Comparison of ENCODE assay signal across 8 cellular contexts in the genomic region with DNA sequence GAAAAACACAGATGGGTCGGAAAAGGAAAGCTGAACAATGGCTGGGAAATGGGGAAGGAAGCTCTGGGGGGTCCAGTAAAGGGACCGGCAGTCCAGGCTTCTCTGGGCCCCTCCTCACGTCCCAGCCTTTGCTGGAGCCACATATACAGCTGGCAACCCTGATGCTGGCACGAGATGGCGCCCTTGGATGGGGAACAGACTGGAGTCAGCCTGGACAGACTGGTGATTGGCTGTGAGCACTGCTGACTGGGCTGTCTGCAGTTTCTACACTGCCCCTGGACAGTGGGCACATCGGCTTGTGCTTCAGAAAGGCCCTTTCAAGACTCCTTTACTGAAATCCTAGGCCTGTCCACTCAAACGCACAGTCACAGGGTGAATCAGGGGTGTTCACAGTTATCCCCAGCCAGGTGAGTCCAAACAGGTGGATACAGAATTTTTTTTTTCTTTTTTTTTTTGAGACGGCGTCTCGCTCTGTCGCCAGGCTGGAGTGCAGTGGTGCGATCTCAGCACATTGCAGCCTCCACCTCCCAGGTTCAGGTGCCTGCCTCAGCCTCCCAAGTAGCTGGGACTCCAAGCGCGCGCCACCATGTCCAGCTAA. TPM values are rescaled to one million over a fixed set of nuclear protein-coding genes. Genes with fewer than 3 reads are reported as not detected.
DNase-seq lines count a peak whose midpoint lies in the region; ATAC-seq and TF ChIP-seq lines count a peak whose summit lies in the region.

No MANE protein-coding gene starts in this region.

- H3K27me3 Mint-ChIP-seq in CD4-positive, alpha-beta T cell: peaks cover 62% of the 10 kb centered on the region
- H3K27me3 Mint-ChIP-seq in stimulated activated memory B cell treated with anti-CD40 and anti-IgM and Interleukin-4, amounts not matched to agents 10 μg/mL and 1 μg/mL and 100 μg/mL, for 72 hours: peaks cover 56% of the 10 kb centered on the region

- no peak for TF ChIP-seq CTCF in CD4-positive, alpha-beta T cell (IDR thresholded peaks at IDR 0.05)
- TF ChIP-seq CTCF in epithelial cell of esophagus (IDR thresholded peaks at IDR 0.05; ENCODE audit: insufficient read depth, low read depth, low read length, missing control alignments): peak; percentile 89

- H3K4me3 Mint-ChIP-seq in CD4-positive, alpha-beta T cell: no peak overlapping the region
- no peak overlapping the region for H3K4me3 Mint-ChIP-seq in stimulated activated memory B cell treated with anti-CD40 and anti-IgM and Interleukin-4, amounts not matched to agents 10 μg/mL and 1 μg/mL and 100 μg/mL, for 72 hours

- no peaks in the 10 kb centered on the region for H3K9me3 ChIP-seq in CD4-positive, alpha-beta T cell (ENCODE audit: control insufficient read depth, low read length)

- no peak overlapping the region for H3K27ac ChIP-seq in CD4-positive, alpha-beta T cell (ENCODE audit: low read depth, low read length)

- peaks cover 4% of the 10 kb centered on the region for H3K4me1 Mint-ChIP-seq in CD4-positive, alpha-beta T cell (ENCODE audit: low read depth)
- H3K4me1 Mint-ChIP-seq in stimulated activated memory B cell treated with anti-CD40 and anti-IgM and Interleukin-4, amounts not matched to agents 10 μg/mL and 1 μg/mL and 100 μg/mL, for 72 hours: peaks cover 24% of the 10 kb centered on the region

- no peaks in the 10 kb centered on the region for H3K36me3 Mint-ChIP-seq in CD4-positive, alpha-beta T cell (ENCODE audit: low read depth)
- no peaks in the 10 kb centered on the region for H3K36me3 Mint-ChIP-seq in stimulated activated memory B cell treated with anti-CD40 and anti-IgM and Interleukin-4, amounts not matched to agents 10 μg/mL and 1 μg/mL and 100 μg/mL, for 72 hours

- DNase-seq in CD4-positive, alpha-beta T cell: peak; percentile 14 to 54 (median 34)
- DNase-seq in HPDE6-E6E7 (ENCODE audit: extremely low spot score) (peak; percentile 88), NCI-H82 (lab: John Stamatoyannopoulos, UW) (peak; percentile 91), epithelial cell of esophagus (ENCODE audit: low read depth) (peak; percentile 82), mucosa of gallbladder (ENCODE audit: low spot score) (peak; percentile 84)
- peak; percentile 70 for DNase-seq in activated CD8-positive, alpha-beta memory T cell treated with anti-CD3 and anti-CD28 coated beads for 24 hours

- no peaks in the 10 kb centered on the region for H3K9me3 Mint-ChIP-seq in CD4-positive, alpha-beta T cell
- H3K9me3 Mint-ChIP-seq in stimulated activated memory B cell treated with anti-CD40 and anti-IgM and Interleukin-4, amounts not matched to agents 10 μg/mL and 1 μg/mL and 100 μg/mL, for 72 hours: no peaks in the 10 kb centered on the region

- H3K27ac Mint-ChIP-seq in CD4-positive, alpha-beta T cell: no peak overlapping the region
- H3K27ac Mint-ChIP-seq in stimulated activated memory B cell treated with anti-CD40 and anti-IgM and Interleukin-4, amounts not matched to agents 10 μg/mL and 1 μg/mL and 100 μg/mL, for 72 hours: no peak overlapping the region

- CTCF ChIA-PET in CD4-positive, alpha-beta T cell (lab: Charles Lee): interaction anchor here (0.6 to 1.6 kb wide), 3 partner anchors 10 to 1431 kb away, joined by 3 to 7 read pairs (median 4); no protein-coding TSS in a partner anchor

- peaks cover 33% of the 10 kb centered on the region for H3K27me3 ChIP-seq in CD4-positive, alpha-beta T cell (ENCODE audit: control insufficient read depth, insufficient read depth, low read length)

- peak; percentile 51 for ATAC-seq in CD4-positive, alpha-beta T cell (ENCODE audit: poor library complexity)
- ATAC-seq in stimulated activated memory B cell treated with anti-CD40 and anti-IgM and Interleukin-4, amounts not matched to agents 10 μg/mL and 1 μg/mL and 100 μg/mL, for 72 hours: peak; percentile 79
- ATAC-seq in GM19395 (IDR thresholded peaks at IDR 0.05; ENCODE audit: unreplicated experiment): no peak

- POLR2A ChIA-PET in CD4-positive, alpha-beta T cell (lab: Charles Lee): no interaction called here

- intact Hi-C loops in CD4-positive, alpha-beta T cell (cut with DNase I, micrococcal nuclease): loop anchor here (1.0 to 5.0 kb wide), 2 partner anchors 222 to 542 kb away; no protein-coding TSS in a partner anchor

- H3K4me3 ChIP-seq in epithelial cell of esophagus (ENCODE audit: low read length): no peak overlapping the region

RNA-seq across cellular contexts. Expression of a gene that starts 31.1 kb away (rescaled TPM):
- 10 to 100 TPM; 28.4 to 30.6 TPM for total RNA-seq in CD4-positive, alpha-beta T cell
- 32.1 TPM for total RNA-seq in mucosa of gallbladder

Comparison
In these comparisons a context has a peak if more than half of its experiments do, and no peak if none do; other contexts are left out.
1. DNase-seq: peak in every context shown above with its lines; median percentile 91 in NCI-H82; 88 in HPDE6-E6E7; 84 in mucosa of gallbladder; 82 in epithelial cell of esophagus; 70 in activated CD8-positive, alpha-beta memory T cell treated with anti-CD3 and anti-CD28 coated beads for 24 hours; 34 in CD4-positive, alpha-beta T cell.